Comparison of ENCODE assay signal across 18 cellular contexts in the genomic region with DNA sequence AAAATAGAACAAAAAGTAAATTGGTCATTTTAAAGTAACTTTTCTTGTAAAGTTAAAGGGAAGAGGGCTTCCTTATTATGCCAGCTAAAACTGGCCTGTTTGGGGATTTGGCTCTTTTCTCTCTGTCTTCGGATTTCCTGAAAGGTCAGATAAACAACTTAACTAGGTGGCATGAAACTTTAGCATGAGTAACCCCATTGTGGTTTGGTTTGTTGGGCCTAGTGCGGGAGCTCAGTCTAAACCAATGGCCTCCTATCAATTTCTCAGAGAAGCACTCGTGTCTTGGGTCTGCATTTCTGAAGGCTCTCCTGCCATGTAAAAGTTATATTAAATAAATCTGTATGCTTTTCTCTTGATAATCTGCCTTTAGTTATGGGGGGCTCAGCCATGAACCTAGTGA. TPM values are rescaled to one million over a fixed set of nuclear protein-coding genes. Genes with fewer than 3 reads are reported as not detected.
DNase-seq lines count a peak whose midpoint lies in the region; ATAC-seq and TF ChIP-seq lines count a peak whose summit lies in the region.
"Had no signal": no experiment of that assay in that cellular context is flagged by ENCODE, and none has a peak within 500 bp of the region (broad histone marks: within the 10 kb centered on the region; RNA-seq: fewer than 3 reads in every experiment).

No MANE protein-coding gene starts in this region.

- no peak overlapping the region for H3K4me3 Mint-ChIP-seq in T-helper 17 cell
- H3K4me3 Mint-ChIP-seq: CD4-positive, CD25-positive, alpha-beta regulatory T cell had no signal

- WGBS in GM23248 (ENCODE audit: low coverage in 1 of 2, low lambda C conversion rate in 2 of 2, missing lambda C conversion rate in 2 of 2), 2 experiments = 52 to 57% methylated on average over 3 of the region's 3 CpGs

- H3K27ac ChIP-seq in GM23248 (no peak overlapping the region), osteoblast (ENCODE audit: low read depth, low read length) (peak overlapping the region; percentile 33)
- H3K27ac ChIP-seq: SJCRH30 had no signal

- no peaks in the 10 kb centered on the region for H3K9me3 ChIP-seq in GM23248 (ENCODE audit: low read depth)
- no peaks in the 10 kb centered on the region for H3K9me3 ChIP-seq in T-helper 17 cell (ENCODE audit: control insufficient read depth, low read length, poor library complexity, severe bottlenecking)
- H3K9me3 ChIP-seq in osteoblast (ENCODE audit: low read depth, low read length) = no peaks in the 10 kb centered on the region
- H3K9me3 ChIP-seq: SJCRH30 had no signal

- no peak overlapping the region for H3K9ac ChIP-seq in GM23248

- H4K20me1 ChIP-seq in GM23248 (ENCODE audit: insufficient read depth) (no peaks in the 10 kb centered on the region), osteoblast (ENCODE audit: insufficient read depth, low read length) (no peaks in the 10 kb centered on the region)

- H3K4me1 Mint-ChIP-seq in T-helper 17 cell = peaks cover 10% of the 10 kb centered on the region

- no peak overlapping the region for H3K4me3 ChIP-seq in GM23248
- no peak overlapping the region for H3K4me3 ChIP-seq in osteoblast (ENCODE audit: insufficient read depth, low read length)
- H3K4me3 ChIP-seq: SJCRH30 had no signal

- ATAC-seq in T-helper 17 cell = no peak

- H3K4me2 ChIP-seq in GM23248 (ENCODE audit: unreplicated experiment) (no peak overlapping the region), osteoblast (ENCODE audit: insufficient read depth, low read length) (no peak overlapping the region)

- H3K4me1 ChIP-seq in GM23248 (ENCODE audit: insufficient read depth) = peaks cover 34% of the 10 kb centered on the region
- peaks cover 35% of the 10 kb centered on the region for H3K4me1 ChIP-seq in osteoblast (ENCODE audit: insufficient read depth, low read length)
- H3K4me1 ChIP-seq: SJCRH30 had no signal

- H3K36me3 Mint-ChIP-seq in T-helper 17 cell (ENCODE audit: low read depth) = no peaks in the 10 kb centered on the region
- H3K36me3 Mint-ChIP-seq: CD4-positive, CD25-positive, alpha-beta regulatory T cell had no signal

- H3K79me2 ChIP-seq in GM23248 (ENCODE audit: insufficient read depth) (no peaks in the 10 kb centered on the region), osteoblast (ENCODE audit: insufficient read depth, low read length) (no peaks in the 10 kb centered on the region)

- TF ChIP-seq CTCF in osteoblast (IDR thresholded peaks at IDR 0.05; ENCODE audit: extremely low read depth, low read depth, low read length) = no peak

- H3F3A ChIP-seq in GM23248 (ENCODE audit: insufficient read depth) = peaks cover 16% of the 10 kb centered on the region

- DNase-seq in Daoy (ENCODE audit: low read depth) (peak; percentile 42), GM23248 (peak; percentile 38), T-helper 17 cell (no peak), osteoblast (ENCODE audit: insufficient read length, low spot score, missing footprints) (no peak), medulla oblongata (ENCODE audit: extremely low spot score) (no peak)
- DNase-seq in NK-92 treated with Interleukin-12 subunit alpha and Interleukin-12 subunit beta, amount 100 ng/mL, for 24 hours (lab: John Stamatoyannopoulos, UW) = no peak
- DNase-seq in activated effector memory CD4-positive, alpha-beta T cell treated with anti-CD3 and anti-CD28 coated beads, Interleukin-2, amount 50 U/mL, for 16 hours = no peak
- DNase-seq: ACHN; CD4-positive, CD25-positive, alpha-beta regulatory T cell; DMS79; GF-D8; Karpas-422; NCI-H1417 treated with DMSO at 0.1 percent for 48 hours; NCI-H2029; NCI-H2171 treated with DMSO at 0.1 percent for 48 hours; NCI-H510A; RPMI8226; SJCRH30 had no signal

- H3K9me2 ChIP-seq in GM23248 (ENCODE audit: insufficient read depth) = no peaks in the 10 kb centered on the region

- no peaks in the 10 kb centered on the region for H3K27me3 ChIP-seq in GM23248 (replicated peaks; ENCODE audit: insufficient read depth)
- H3K27me3 ChIP-seq in osteoblast (ENCODE audit: insufficient read depth, low read length) = no peaks in the 10 kb centered on the region
- H3K27me3 ChIP-seq: SJCRH30 had no signal

- H3K36me3 ChIP-seq in GM23248 (ENCODE audit: low read depth) (no peaks in the 10 kb centered on the region), osteoblast (ENCODE audit: insufficient read depth, low read length) (no peaks in the 10 kb centered on the region)
- H3K36me3 ChIP-seq: SJCRH30 had no signal

- in situ Hi-C loops in GM23248 (cut with MboI) = no loop called here

- H2AFZ ChIP-seq in GM23248 (no peak overlapping the region), osteoblast (ENCODE audit: low read length) (peak overlapping the region; percentile 73)

- peak overlapping the region; percentile 61 for H3K27ac Mint-ChIP-seq in T-helper 17 cell
- H3K27ac Mint-ChIP-seq: CD4-positive, CD25-positive, alpha-beta regulatory T cell had no signal

- no peaks in the 10 kb centered on the region for H3K27me3 Mint-ChIP-seq in T-helper 17 cell
- H3K27me3 Mint-ChIP-seq: CD4-positive, CD25-positive, alpha-beta regulatory T cell had no signal

RNA-seq across cellular contexts. Expression of a gene that starts 48.5 kb away (rescaled TPM):
- total RNA-seq in Daoy (2014; rRNA removed; shearing (Covaris generic)) = 14.4 and 27.2 TPM in 2 replicates
- total RNA-seq in GM23248 (2014; rRNA removed; shearing (Covaris generic)) = 47.6 and 51.5 TPM in 2 replicates
- 42.3 and 45.9 TPM in 2 replicates for polyA plus RNA-seq in GM23248 (2016; fragmentation: Nextera tagmentation; extraction: Ambion mirVana)
- total RNA-seq in T-helper 17 cell (100 to 1,000 TPM in 1 of 2 donors, 10 to 100 TPM in 1; 86.8 to 109 TPM), osteoblast (125 and 130 TPM in 2 replicates)

Comparison
In these comparisons a context has a peak if more than half of its experiments do, and no peak if none do; other contexts are left out.
1. DNase-seq: peak in Daoy (single experiment) and GM23248 (single experiment); none in T-helper 17 cell (0 of 3), osteoblast (single experiment), NK-92 treated with Interleukin-12 subunit alpha and Interleukin-12 subunit beta, amount 100 ng/mL, for 24 hours (single experiment), activated effector memory CD4-positive, alpha-beta T cell treated with anti-CD3 and anti-CD28 coated beads, Interleukin-2, amount 50 U/mL, for 16 hours (single experiment) and medulla oblongata (single experiment).